Comparison of ENCODE assay signal across 2 cellular contexts in genomic region chr12:52826611-52827498, GRCh38.
TF ChIP-seq lines count a peak whose summit lies in the region.

No MANE protein-coding gene starts in this region.

TF ChIP-seq in GM23338, 12 proteins besides CTCF, POLR2A, EP300 and RAD21:
- TF ChIP-seq, protein P1, sequence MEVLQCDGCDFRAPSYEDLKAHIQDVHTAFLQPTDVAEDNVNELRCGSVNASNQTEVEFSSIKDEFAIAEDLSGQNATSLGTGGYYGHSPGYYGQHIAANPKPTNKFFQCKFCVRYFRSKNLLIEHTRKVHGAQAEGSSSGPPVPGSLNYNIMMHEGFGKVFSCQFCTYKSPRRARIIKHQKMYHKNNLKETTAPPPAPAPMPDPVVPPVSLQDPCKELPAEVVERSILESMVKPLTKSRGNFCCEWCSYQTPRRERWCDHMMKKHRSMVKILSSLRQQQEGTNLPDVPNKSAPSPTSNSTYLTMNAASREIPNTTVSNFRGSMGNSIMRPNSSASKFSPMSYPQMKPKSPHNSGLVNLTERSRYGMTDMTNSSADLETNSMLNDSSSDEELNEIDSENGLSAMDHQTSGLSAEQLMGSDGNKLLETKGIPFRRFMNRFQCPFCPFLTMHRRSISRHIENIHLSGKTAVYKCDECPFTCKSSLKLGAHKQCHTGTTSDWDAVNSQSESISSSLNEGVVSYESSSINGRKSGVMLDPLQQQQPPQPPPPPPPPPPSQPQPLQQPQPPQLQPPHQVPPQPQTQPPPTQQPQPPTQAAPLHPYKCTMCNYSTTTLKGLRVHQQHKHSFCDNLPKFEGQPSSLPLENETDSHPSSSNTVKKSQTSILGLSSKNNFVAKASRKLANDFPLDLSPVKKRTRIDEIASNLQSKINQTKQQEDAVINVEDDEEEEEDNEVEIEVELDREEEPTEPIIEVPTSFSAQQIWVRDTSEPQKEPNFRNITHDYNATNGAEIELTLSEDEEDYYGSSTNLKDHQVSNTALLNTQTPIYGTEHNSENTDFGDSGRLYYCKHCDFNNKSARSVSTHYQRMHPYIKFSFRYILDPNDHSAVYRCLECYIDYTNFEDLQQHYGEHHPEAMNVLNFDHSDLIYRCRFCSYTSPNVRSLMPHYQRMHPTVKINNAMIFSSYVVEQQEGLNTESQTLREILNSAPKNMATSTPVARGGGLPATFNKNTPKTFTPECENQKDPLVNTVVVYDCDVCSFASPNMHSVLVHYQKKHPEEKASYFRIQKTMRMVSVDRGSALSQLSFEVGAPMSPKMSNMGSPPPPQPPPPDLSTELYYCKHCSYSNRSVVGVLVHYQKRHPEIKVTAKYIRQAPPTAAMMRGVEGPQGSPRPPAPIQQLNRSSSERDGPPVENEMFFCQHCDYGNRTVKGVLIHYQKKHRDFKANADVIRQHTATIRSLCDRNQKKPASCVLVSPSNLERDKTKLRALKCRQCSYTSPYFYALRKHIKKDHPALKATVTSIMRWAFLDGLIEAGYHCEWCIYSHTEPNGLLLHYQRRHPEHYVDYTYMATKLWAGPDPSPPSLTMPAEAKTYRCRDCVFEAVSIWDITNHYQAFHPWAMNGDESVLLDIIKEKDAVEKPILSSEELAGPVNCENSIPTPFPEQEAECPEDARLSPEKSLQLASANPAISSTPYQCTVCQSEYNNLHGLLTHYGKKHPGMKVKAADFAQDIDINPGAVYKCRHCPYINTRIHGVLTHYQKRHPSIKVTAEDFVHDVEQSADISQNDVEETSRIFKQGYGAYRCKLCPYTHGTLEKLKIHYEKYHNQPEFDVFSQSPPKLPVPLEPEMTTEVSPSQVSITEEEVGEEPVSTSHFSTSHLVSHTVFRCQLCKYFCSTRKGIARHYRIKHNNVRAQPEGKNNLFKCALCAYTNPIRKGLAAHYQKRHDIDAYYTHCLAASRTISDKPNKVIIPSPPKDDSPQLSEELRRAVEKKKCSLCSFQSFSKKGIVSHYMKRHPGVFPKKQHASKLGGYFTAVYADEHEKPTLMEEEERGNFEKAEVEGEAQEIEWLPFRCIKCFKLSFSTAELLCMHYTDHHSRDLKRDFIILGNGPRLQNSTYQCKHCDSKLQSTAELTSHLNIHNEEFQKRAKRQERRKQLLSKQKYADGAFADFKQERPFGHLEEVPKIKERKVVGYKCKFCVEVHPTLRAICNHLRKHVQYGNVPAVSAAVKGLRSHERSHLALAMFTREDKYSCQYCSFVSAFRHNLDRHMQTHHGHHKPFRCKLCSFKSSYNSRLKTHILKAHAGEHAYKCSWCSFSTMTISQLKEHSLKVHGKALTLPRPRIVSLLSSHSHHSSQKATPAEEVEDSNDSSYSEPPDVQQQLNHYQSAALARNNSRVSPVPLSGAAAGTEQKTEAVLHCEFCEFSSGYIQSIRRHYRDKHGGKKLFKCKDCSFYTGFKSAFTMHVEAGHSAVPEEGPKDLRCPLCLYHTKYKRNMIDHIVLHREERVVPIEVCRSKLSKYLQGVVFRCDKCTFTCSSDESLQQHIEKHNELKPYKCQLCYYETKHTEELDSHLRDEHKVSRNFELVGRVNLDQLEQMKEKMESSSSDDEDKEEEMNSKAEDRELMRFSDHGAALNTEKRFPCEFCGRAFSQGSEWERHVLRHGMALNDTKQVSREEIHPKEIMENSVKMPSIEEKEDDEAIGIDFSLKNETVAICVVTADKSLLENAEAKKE (CRISPR knock-in tag; IDR thresholded peaks at IDR 0.05), result peak; percentile 32; the same call in 1 of the 2 replicates
- TF ChIP-seq CREB1 (CRISPR knock-in tag; IDR thresholded peaks at IDR 0.05; ENCODE audit: low read depth), result no peak

TF ChIP-seq in WTC11, 78 proteins besides CTCF, POLR2A, EP300 and RAD21 (continued from another document):
- no peak for TF ChIP-seq AR (CRISPR knock-in tag; IDR thresholded peaks at IDR 0.05)
